In the genomic region with DNA sequence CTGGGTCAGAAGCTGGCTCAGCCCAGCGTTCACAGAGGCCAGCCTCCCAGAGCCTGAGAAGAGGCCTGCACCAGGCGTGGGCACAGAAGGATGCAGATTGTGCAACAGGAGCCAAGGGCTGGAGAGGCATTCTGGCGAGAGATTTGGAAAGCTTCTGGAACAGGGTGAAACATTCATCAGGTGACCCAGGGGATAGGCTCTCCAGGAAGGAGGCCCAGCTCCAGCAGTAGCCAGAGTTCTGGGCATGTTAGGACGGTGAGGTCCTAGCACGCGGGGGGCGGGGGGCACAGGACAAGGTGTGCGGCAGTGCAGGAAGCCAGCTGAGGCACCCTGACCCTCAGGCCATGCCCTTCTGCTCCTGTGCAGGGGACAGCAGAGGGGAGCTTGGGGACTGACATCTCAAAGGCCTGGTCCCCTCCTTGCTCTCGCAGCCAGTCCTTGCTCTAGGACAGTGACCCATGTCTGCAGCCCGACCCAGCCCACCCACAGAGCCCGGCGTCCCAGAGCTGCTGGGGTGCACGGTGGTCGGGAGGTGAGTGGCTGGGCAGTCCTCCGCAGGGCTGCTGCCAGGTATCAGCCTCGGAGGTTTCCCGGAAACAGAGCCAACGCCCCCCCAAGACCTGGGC, we compare ENCODE assay signal across 8 cellular contexts.
DNase-seq lines count a peak whose midpoint lies in the region; ATAC-seq and TF ChIP-seq lines count a peak whose summit lies in the region.

No MANE protein-coding gene starts in this region.

- H3K27ac ChIP-seq in angular gyrus (ENCODE audit: low read depth, low read length) (peak overlapping the region; percentile 78), substantia nigra (ENCODE audit: low read depth, low read length, poor library complexity, severe bottlenecking) (peak overlapping the region; percentile 91)

- no peaks in the 10 kb centered on the region; the same call in 1 of the 2 replicates for H3K9me3 ChIP-seq in BE2C

- intact Hi-C loops in left colon (cut with DNase I, micrococcal nuclease), result no loop called here

- no peak for TF ChIP-seq CTCF in BE2C (IDR thresholded peaks at IDR 0.05; ENCODE audit: low read depth, low read length)

- H3K4me3 ChIP-seq in BE2C (ENCODE audit: low read depth, low read length), result peak overlapping the region; percentile 58

- H3K4me1 ChIP-seq in BE2C, result peaks cover 3% of the 10 kb centered on the region

- no peaks in the 10 kb centered on the region for H3K27me3 ChIP-seq in BE2C

- ATAC-seq in HG03045 (IDR thresholded peaks at IDR 0.05; ENCODE audit: unreplicated experiment), result peak; percentile 4
- peak; percentile 3 for ATAC-seq in left colon
- no peak for ATAC-seq in HG03442 (IDR thresholded peaks at IDR 0.05; ENCODE audit: unreplicated experiment)
- no peak for ATAC-seq in GM18517 (IDR thresholded peaks at IDR 0.05; ENCODE audit: unreplicated experiment)

- DNase-seq in BE2C (no peak), left colon (peak in 1 of 2 donors; percentile 50), substantia nigra (lab: John Stamatoyannopoulos, UW) (peak in 1 of 49 donors; percentile 26), SHP77 treated with DMSO at 0.1 percent for 48 hours (lab: John Stamatoyannopoulos, UW) (no peak)

- H3K36me3 ChIP-seq in BE2C, result no peaks in the 10 kb centered on the region

Comparison
In these comparisons a context has a peak if more than half of its experiments do, and no peak if none do; other contexts are left out.
1. ATAC-seq: peak in HG03045 (single experiment) and left colon (single experiment); none in HG03442 (single experiment) and GM18517 (single experiment).